Comparison of ENCODE assay signal across 1 cellular context in the genomic region with DNA sequence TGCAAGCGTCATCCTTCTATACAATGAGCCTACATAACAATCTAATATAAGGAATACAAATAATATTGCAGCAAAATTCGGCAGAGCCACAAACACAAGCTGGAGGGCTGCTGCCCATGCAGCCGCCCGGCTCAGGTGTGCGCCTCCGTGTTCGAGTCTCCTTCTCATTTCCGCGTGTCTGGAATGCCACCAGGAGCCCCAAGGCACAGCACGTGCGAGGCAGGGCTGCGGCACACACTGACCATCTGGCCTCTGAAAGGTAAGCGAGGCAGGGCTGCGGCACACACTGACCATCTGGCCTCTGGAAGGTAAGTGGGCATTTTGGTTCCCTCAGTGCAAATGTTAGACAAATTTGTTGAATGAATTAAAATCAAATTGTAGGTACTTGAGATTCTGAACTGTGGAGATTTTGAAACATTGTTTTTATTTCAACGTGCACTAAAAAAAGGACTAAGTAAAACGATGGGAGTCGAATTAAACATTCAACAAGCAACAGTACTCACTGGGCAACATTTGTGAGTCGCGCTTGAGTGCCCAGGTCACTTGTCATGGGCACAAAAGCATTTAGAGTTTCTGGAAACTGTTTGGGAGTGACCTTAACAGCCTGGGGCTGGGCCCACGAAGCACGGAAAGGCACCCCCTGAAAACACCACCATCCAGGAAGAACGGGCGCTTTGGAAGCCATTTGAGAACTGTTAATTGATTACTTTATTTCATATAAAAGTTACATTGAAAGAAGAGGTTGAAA.
TF ChIP-seq lines count a peak whose summit lies in the region.

No MANE protein-coding gene starts in this region.

TF ChIP-seq in IMR-90, 13 proteins besides CTCF, POLR2A, EP300 and RAD21:
- TF ChIP-seq, protein P1, sequence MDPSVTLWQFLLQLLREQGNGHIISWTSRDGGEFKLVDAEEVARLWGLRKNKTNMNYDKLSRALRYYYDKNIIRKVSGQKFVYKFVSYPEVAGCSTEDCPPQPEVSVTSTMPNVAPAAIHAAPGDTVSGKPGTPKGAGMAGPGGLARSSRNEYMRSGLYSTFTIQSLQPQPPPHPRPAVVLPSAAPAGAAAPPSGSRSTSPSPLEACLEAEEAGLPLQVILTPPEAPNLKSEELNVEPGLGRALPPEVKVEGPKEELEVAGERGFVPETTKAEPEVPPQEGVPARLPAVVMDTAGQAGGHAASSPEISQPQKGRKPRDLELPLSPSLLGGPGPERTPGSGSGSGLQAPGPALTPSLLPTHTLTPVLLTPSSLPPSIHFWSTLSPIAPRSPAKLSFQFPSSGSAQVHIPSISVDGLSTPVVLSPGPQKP (IDR thresholded peaks at IDR 0.05; ENCODE audit: borderline replicate concordance, low read depth, low read length) = no peak
- no peak for TF ChIP-seq RCOR1 (IDR thresholded peaks at IDR 0.05; ENCODE audit: insufficient replicate concordance, low read length)
- TF ChIP-seq RFX5 (IDR thresholded peaks at IDR 0.05; ENCODE audit: low read depth, low read length) = no peak
